1 cellular context compared by ENCODE assay signal in the genomic region with DNA sequence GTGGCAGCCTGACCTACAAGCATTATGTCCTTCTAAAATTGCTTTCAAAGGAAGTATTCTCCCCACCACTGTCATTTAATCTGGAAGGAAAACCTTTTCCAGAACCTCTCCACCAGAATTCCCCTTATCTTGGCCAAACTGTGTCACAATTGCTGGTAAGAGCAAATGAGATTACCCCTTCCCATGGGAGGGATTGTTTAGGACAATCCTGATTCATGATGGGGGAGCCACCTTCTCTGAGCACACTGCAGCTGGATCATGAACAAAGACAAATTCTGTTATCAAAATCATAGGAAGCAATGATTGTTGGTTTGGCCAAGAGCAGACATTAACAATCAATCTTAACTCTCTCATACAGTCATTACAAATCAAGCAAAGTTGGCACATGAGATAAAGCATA.
TF ChIP-seq lines count a peak whose summit lies in the region.

No MANE protein-coding gene starts in this region.

TF ChIP-seq in A549, 52 proteins besides CTCF, POLR2A, EP300 and RAD21 (continued from another document):
- TF ChIP-seq, protein P1, sequence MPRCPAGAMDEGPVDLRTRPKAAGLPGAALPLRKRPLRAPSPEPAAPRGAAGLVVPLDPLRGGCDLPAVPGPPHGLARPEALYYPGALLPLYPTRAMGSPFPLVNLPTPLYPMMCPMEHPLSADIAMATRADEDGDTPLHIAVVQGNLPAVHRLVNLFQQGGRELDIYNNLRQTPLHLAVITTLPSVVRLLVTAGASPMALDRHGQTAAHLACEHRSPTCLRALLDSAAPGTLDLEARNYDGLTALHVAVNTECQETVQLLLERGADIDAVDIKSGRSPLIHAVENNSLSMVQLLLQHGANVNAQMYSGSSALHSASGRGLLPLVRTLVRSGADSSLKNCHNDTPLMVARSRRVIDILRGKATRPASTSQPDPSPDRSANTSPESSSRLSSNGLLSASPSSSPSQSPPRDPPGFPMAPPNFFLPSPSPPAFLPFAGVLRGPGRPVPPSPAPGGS (IDR thresholded peaks at IDR 0.05) = no peak
- TF ChIP-seq NFE2L2 (conservative IDR thresholded peaks at IDR 0.05; ENCODE audit: low read length) (no peak), REST (IDR thresholded peaks at IDR 0.05) (no peak), FOSL2 (IDR thresholded peaks at IDR 0.05) (no peak), FOSL2 (CRISPR knock-in tag; IDR thresholded peaks at IDR 0.05) (no peak), KDM5A (IDR thresholded peaks at IDR 0.05) (no peak), ZNF302 (CRISPR knock-in tag; IDR thresholded peaks at IDR 0.05) (no peak), MAZ (IDR thresholded peaks at IDR 0.05; ENCODE audit: borderline replicate concordance, low read depth, low read length) (no peak), CHD2 (IDR thresholded peaks at IDR 0.05; ENCODE audit: low read length, partially characterized antibody) (no peak), MAFK (IDR thresholded peaks at IDR 0.05; ENCODE audit: partially characterized antibody) (no peak), PHF8 (IDR thresholded peaks at IDR 0.05; ENCODE audit: borderline replicate concordance, low read depth) (no peak), HOXB5 (CRISPR knock-in tag; IDR thresholded peaks at IDR 0.05) (no peak), RFX5 (IDR thresholded peaks at IDR 0.05) (no peak), KDM1A (IDR thresholded peaks at IDR 0.05; ENCODE audit: low read depth) (no peak), HOXA7 (CRISPR knock-in tag; IDR thresholded peaks at IDR 0.05) (no peak)
- TF ChIP-seq, protein P2, sequence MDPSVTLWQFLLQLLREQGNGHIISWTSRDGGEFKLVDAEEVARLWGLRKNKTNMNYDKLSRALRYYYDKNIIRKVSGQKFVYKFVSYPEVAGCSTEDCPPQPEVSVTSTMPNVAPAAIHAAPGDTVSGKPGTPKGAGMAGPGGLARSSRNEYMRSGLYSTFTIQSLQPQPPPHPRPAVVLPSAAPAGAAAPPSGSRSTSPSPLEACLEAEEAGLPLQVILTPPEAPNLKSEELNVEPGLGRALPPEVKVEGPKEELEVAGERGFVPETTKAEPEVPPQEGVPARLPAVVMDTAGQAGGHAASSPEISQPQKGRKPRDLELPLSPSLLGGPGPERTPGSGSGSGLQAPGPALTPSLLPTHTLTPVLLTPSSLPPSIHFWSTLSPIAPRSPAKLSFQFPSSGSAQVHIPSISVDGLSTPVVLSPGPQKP (IDR thresholded peaks at IDR 0.05; ENCODE audit: low read depth, low read length) = no peak
- TF ChIP-seq, protein P3, sequence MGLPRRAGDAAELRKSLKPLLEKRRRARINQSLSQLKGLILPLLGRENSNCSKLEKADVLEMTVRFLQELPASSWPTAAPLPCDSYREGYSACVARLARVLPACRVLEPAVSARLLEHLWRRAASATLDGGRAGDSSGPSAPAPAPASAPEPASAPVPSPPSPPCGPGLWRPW (IDR thresholded peaks at IDR 0.05) = no peak
- TF ChIP-seq, protein P4, sequence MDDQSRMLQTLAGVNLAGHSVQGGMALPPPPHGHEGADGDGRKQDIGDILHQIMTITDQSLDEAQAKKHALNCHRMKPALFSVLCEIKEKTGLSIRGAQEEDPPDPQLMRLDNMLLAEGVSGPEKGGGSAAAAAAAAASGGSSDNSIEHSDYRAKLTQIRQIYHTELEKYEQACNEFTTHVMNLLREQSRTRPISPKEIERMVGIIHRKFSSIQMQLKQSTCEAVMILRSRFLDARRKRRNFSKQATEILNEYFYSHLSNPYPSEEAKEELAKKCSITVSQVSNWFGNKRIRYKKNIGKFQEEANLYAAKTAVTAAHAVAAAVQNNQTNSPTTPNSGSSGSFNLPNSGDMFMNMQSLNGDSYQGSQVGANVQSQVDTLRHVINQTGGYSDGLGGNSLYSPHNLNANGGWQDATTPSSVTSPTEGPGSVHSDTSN (IDR thresholded peaks at IDR 0.05) = no peak
